16 cellular contexts compared by ENCODE assay signal in the genomic region with DNA sequence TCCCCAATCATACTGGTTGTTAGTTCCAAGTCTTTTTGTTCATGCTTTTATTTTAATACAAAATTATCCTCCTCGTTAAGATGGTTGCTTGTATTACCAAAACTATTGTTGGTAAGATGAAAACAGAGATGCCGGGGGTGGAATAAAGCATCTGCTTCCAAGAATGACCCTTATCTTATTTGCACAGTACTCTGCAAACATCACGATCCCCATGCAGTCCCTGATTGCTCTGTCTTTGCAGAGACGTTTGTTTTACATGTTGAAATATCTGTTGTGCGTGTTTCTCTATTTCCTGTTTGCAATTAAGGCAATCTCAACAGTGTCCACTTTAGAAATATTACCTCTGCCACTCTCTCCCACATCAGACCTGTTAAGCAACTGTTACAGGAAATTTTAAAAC.
DNase-seq lines count a peak whose midpoint lies in the region; TF ChIP-seq lines count a peak whose summit lies in the region.
"Had no signal": no experiment of that assay in that cellular context is flagged by ENCODE, and none has a peak within 500 bp of the region (broad histone marks: within the 10 kb centered on the region; RNA-seq: fewer than 3 reads in every experiment).

No MANE protein-coding gene starts in this region.

- peaks cover 4% of the 10 kb centered on the region for H3K4me1 Mint-ChIP-seq in mesothelial cell of epicardium

- no peaks in the 10 kb centered on the region for H3K9me2 ChIP-seq in hepatocyte (replicated peaks; ENCODE audit: insufficient read depth)

- no peak overlapping the region for H3K27ac Mint-ChIP-seq in mesothelial cell of epicardium
- H3K27ac Mint-ChIP-seq: activated T-helper 2 cell treated with anti-CD3 and anti-CD28 coated beads, Interferon-gamma antibody, Interleukin-2, Interleukin-4, amounts not matched to agents 10 μg/mL and 5 μg/mL and 100 μg/mL, durations not matched to agents 14 hours and 24 hours and 36 hours; CD4-positive, alpha-beta T cell had no signal

- no peaks in the 10 kb centered on the region for H3K9me3 ChIP-seq in hepatocyte (ENCODE audit: low read depth)
- H3K9me3 ChIP-seq: adrenal gland, neutrophil had no signal

- TF ChIP-seq CTCF in hepatocyte (IDR thresholded peaks at IDR 0.05; ENCODE audit: poor library complexity) (no peak), mesothelial cell of epicardium (IDR thresholded peaks at IDR 0.05; ENCODE audit: unreplicated experiment) (no peak)

- H3K79me2 ChIP-seq in hepatocyte = no peaks in the 10 kb centered on the region

- H3K27me3 ChIP-seq in hepatocyte = no peaks in the 10 kb centered on the region
- H3K27me3 ChIP-seq: adrenal gland, cardiac muscle cell, neutrophil had no signal

- DNase-seq in DMS153 treated with DMSO at 0.1 percent for 48 hours (lab: John Stamatoyannopoulos, UW; ENCODE audit: unreplicated experiment) (peak; percentile 93), NCI-H146 treated with DMSO at 0.1 percent for 48 hours (lab: John Stamatoyannopoulos, UW; ENCODE audit: unreplicated experiment) (peak; percentile 95), NCI-H748 treated with DMSO at 0.1 percent for 48 hours (lab: John Stamatoyannopoulos, UW) (peak; percentile 98), hepatocyte (ENCODE audit: low spot score) (peak; percentile 29), mesothelial cell of epicardium (ENCODE audit: low spot score in 2 of 2, unreplicated experiment in 2 of 2) (no peak), Kasumi-1 (lab: John Stamatoyannopoulos, UW) (no peak), superior temporal gyrus (ENCODE audit: extremely low spot score) (no peak), activated gamma-delta T cell treated with Interleukin-2 at 50 U/mL for 16 hours (no peak)
- DNase-seq: adrenal gland; CD4-positive, alpha-beta T cell; GOT3; islet precursor cell; T-helper 1 cell had no signal

- H3K4me3 ChIP-seq in hepatocyte = no peak overlapping the region
- H3K4me3 ChIP-seq: adrenal gland, cardiac muscle cell had no signal

- no peak overlapping the region for H3K4me3 Mint-ChIP-seq in mesothelial cell of epicardium
- H3K4me3 Mint-ChIP-seq: CD4-positive, alpha-beta T cell had no signal

- no peaks in the 10 kb centered on the region for H3K27me3 Mint-ChIP-seq in mesothelial cell of epicardium (ENCODE audit: low read depth)
- H3K27me3 Mint-ChIP-seq: CD4-positive, alpha-beta T cell had no signal

- 32% methylated on average over 5 of the region's 5 CpGs for WGBS in hepatocyte (ENCODE audit: low lambda C conversion rate, missing lambda C conversion rate)

- H3K9me3 Mint-ChIP-seq in mesothelial cell of epicardium = peaks cover 23% of the 10 kb centered on the region

- no peak overlapping the region for H2AFZ ChIP-seq in hepatocyte

- H4K20me1 ChIP-seq in hepatocyte (ENCODE audit: insufficient read depth, poor library complexity, severe bottlenecking) = no peaks in the 10 kb centered on the region

- H3K36me3 ChIP-seq in hepatocyte (replicated peaks; ENCODE audit: insufficient read depth, low read depth) = no peaks in the 10 kb centered on the region
- H3K36me3 ChIP-seq: adrenal gland, cardiac muscle cell, neutrophil had no signal

- H3K4me1 ChIP-seq in hepatocyte (ENCODE audit: insufficient read depth) = no peaks in the 10 kb centered on the region
- H3K4me1 ChIP-seq: adrenal gland had no signal

- H3K4me2 ChIP-seq in hepatocyte = no peak overlapping the region

- no peak overlapping the region for H3K27ac ChIP-seq in hepatocyte
- H3K27ac ChIP-seq: adrenal gland, cardiac muscle cell, neutrophil had no signal

- H3K36me3 Mint-ChIP-seq in mesothelial cell of epicardium = no peaks in the 10 kb centered on the region

Comparison
In these comparisons a context has a peak if more than half of its experiments do, and no peak if none do; other contexts are left out.
1. DNase-seq: peak in DMS153 treated with DMSO at 0.1 percent for 48 hours (single experiment), NCI-H146 treated with DMSO at 0.1 percent for 48 hours (single experiment), NCI-H748 treated with DMSO at 0.1 percent for 48 hours (single experiment) and hepatocyte (single experiment); none in mesothelial cell of epicardium (0 of 2), Kasumi-1 (0 of 2), superior temporal gyrus (single experiment) and activated gamma-delta T cell treated with Interleukin-2 at 50 U/mL for 16 hours (single experiment).